Comparison of ENCODE assay signal across 32 cellular contexts in genomic region chr14:59199614-59200013, GRCh38. TPM values are rescaled to one million over a fixed set of nuclear protein-coding genes. Genes with fewer than 3 reads are reported as not detected.
DNase-seq lines count a peak whose midpoint lies in the region; ATAC-seq and TF ChIP-seq lines count a peak whose summit lies in the region.
"Had no signal": no experiment of that assay in that cellular context is flagged by ENCODE, and none has a peak within 500 bp of the region (broad histone marks: within the 10 kb centered on the region; RNA-seq: fewer than 3 reads in every experiment).

No MANE protein-coding gene starts in this region.

- H3K27ac Mint-ChIP-seq in natural killer cell: peak overlapping the region in 1 of 2 donors; percentile 64
- H3K27ac Mint-ChIP-seq: activated CD4-positive, alpha-beta T cell treated with anti-CD3 and anti-CD28 coated beads for 36 hours; activated CD8-positive, alpha-beta T cell treated with anti-CD3 and anti-CD28 coated beads, Interleukin-2, amount 10 ng/mL, durations not matched to agents 7 days and 5 days; activated naive CD4-positive, alpha-beta T cell treated with anti-CD3 and anti-CD28 coated beads, Interleukin-2, amount 50 U/mL, for 72 hours; activated T-helper 2 cell treated with anti-CD3 and anti-CD28 coated beads, Interferon-gamma antibody, Interleukin-2, Interleukin-4, amounts not matched to agents 10 μg/mL and 5 μg/mL and 100 μg/mL, durations not matched to agents 14 hours and 24 hours and 36 hours; T-helper 17 cell had no signal

- peaks cover 0 to 15% (median 0%) of the 10 kb centered on the region in 6 donors for H3K4me1 ChIP-seq in spleen

- WGBS in spleen, 5 donors: 43 to 94% (median 68%) methylated on average over 1 of the region's 1 CpG

- intact Hi-C loops in spleen (cut with DNase I; ENCODE audit: low total_unique reads): no loop called here
- intact Hi-C loops in natural killer cell (cut with micrococcal nuclease): no loop called here

- H3K9me3 Mint-ChIP-seq in natural killer cell: no peaks in the 10 kb centered on the region
- H3K9me3 Mint-ChIP-seq: activated naive CD4-positive, alpha-beta T cell treated with anti-CD3 and anti-CD28 coated beads, Interleukin-2, amount 50 U/mL, for 72 hours; activated T-helper 2 cell treated with anti-CD3 and anti-CD28 coated beads, Interferon-gamma antibody, Interleukin-2, Interleukin-4, amounts not matched to agents 10 μg/mL and 5 μg/mL and 100 μg/mL, durations not matched to agents 14 hours and 24 hours and 36 hours; naive thymus-derived CD8-positive, alpha-beta T cell had no signal

- TF ChIP-seq POLR2A in spleen (IDR thresholded peaks at IDR 0.05): no peak

- no peaks in the 10 kb centered on the region for H3K27me3 ChIP-seq in spleen (replicated peaks in 1 of 7)
- H3K27me3 ChIP-seq: BLaER1 treated with 17β-estradiol and CSF1 and Interleukin-3, amounts not matched to agents 10 nM and 100 nM; uterus had no signal

- H3K4me3 Mint-ChIP-seq in natural killer cell: no peak overlapping the region
- H3K4me3 Mint-ChIP-seq: activated CD4-positive, alpha-beta T cell treated with anti-CD3 and anti-CD28 coated beads for 36 hours; activated CD8-positive, alpha-beta T cell treated with anti-CD3 and anti-CD28 coated beads, Interleukin-2, amount 10 ng/mL, durations not matched to agents 7 days and 5 days; naive thymus-derived CD8-positive, alpha-beta T cell; T-helper 17 cell had no signal

- peak; percentile 17 for DNase-seq in LHCN-M2 (ENCODE audit: low read depth)
- peak; percentile 30 for DNase-seq in NCI-H446 treated with DMSO at 0.1 percent for 48 hours (lab: John Stamatoyannopoulos, UW)
- DNase-seq in coronary artery (ENCODE audit: low spot score): no peak
- no peak for DNase-seq in spleen
- DNase-seq in natural killer cell: no peak
- no peak for DNase-seq in dedifferentiated amniotic fluid mesenchymal stem cell (ENCODE audit: extremely low spot score)
- DNase-seq: activated CD4-positive, alpha-beta T cell treated with anti-CD3 and anti-CD28 coated beads for 36 hours; activated CD8-positive, alpha-beta T cell treated with anti-CD3 and anti-CD28 coated beads, Interleukin-2, amount 10 ng/mL, durations not matched to agents 7 days and 5 days; aorta; COR-L47; DMS79; GDM1; islet precursor cell; KBM-7; midbrain; MM.1S; naive thymus-derived CD8-positive, alpha-beta T cell; NCI-H1417 treated with DMSO at 0.1 percent for 48 hours; NCI-H2107; NCI-H526 treated with DMSO at 0.1 percent for 48 hours; small intestine; stimulated activated CD4-positive, alpha-beta T cell treated with anti-CD3 and anti-CD28 coated beads, Interleukin-2, amount 100 ng/mL, for 24 hours; substantia nigra; T-helper 17 cell; uterus had no signal

- H3K4me3 ChIP-seq in coronary artery (peak overlapping the region; percentile 4), spleen (no peak overlapping the region)
- H3K4me3 ChIP-seq: BLaER1 treated with 17β-estradiol and CSF1 and Interleukin-3, amounts not matched to agents 10 nM and 100 nM; HAP-1; uterus had no signal

- TF ChIP-seq CTCF in coronary artery (IDR thresholded peaks at IDR 0.05) (no peak), spleen (IDR thresholded peaks at IDR 0.05 in 8 of 11, conservative IDR thresholded peaks at IDR 0.05 in 3 of 11) (no peak), natural killer cell (IDR thresholded peaks at IDR 0.05) (no peak)

- no peaks in the 10 kb centered on the region for H3K36me3 Mint-ChIP-seq in natural killer cell
- H3K36me3 Mint-ChIP-seq: activated naive CD4-positive, alpha-beta T cell treated with anti-CD3 and anti-CD28 coated beads, Interleukin-2, amount 50 U/mL, for 72 hours had no signal

- H3K27me3 Mint-ChIP-seq in natural killer cell (ENCODE audit: low read depth in 2 of 2): no peaks in the 10 kb centered on the region
- H3K27me3 Mint-ChIP-seq: activated CD4-positive, alpha-beta T cell treated with anti-CD3 and anti-CD28 coated beads for 36 hours; naive thymus-derived CD8-positive, alpha-beta T cell; T-helper 17 cell had no signal

- peaks cover 21 to 22% of the 10 kb centered on the region in 2 donors for H3K4me1 Mint-ChIP-seq in natural killer cell

- H3K9me3 ChIP-seq in spleen: no peaks in the 10 kb centered on the region
- H3K9me3 ChIP-seq: HAP-1, uterus had no signal

- ATAC-seq in HG02970 (IDR thresholded peaks at IDR 0.05; ENCODE audit: low FRiP score, unreplicated experiment) (no peak), natural killer cell (no peak), GM19452 (IDR thresholded peaks at IDR 0.05; ENCODE audit: unreplicated experiment) (no peak)
- ATAC-seq: activated CD4-positive, alpha-beta T cell treated with anti-CD3 and anti-CD28 coated beads for 36 hours; activated CD8-positive, alpha-beta T cell treated with anti-CD3 and anti-CD28 coated beads, Interleukin-2, amount 10 ng/mL, durations not matched to agents 7 days and 5 days; activated naive CD4-positive, alpha-beta T cell treated with anti-CD3 and anti-CD28 coated beads, Interleukin-2, amount 50 U/mL, for 72 hours; naive thymus-derived CD8-positive, alpha-beta T cell; SK-N-SH treated with all-trans-retinoic acid at 6 μM for 48 hours; T-helper 17 cell had no signal

- H3K27ac ChIP-seq in coronary artery: peak overlapping the region; percentile 55 to 57
- peak overlapping the region in 5 of 8 donors; percentile 16 to 54 (median 46) for H3K27ac ChIP-seq in spleen
- H3K27ac ChIP-seq: BLaER1 treated with 17β-estradiol and CSF1 and Interleukin-3, amounts not matched to agents 10 nM and 100 nM had no signal

- no peaks in the 10 kb centered on the region for H3K36me3 ChIP-seq in spleen
- H3K36me3 ChIP-seq: BLaER1 treated with 17β-estradiol and CSF1 and Interleukin-3, amounts not matched to agents 10 nM and 100 nM; HAP-1; uterus had no signal

RNA-seq across cellular contexts. Expression of gene DAAM1, which starts 11.1 kb away (rescaled TPM):
- 5.6 and 6.5 TPM in 2 replicates for total RNA-seq in LHCN-M2 (2014; rRNA removed)
- 3.3 TPM for polyA plus RNA-seq in LHCN-M2 (2012)
- total RNA-seq in spleen: 10 to 100 TPM; 27.1 to 76.1 (median 37.5) TPM
- polyA plus RNA-seq in spleen: 10 to 100 TPM in 1 of 3 donors, 1 to 10 TPM in 2; 8.3 to 10.7 (median 9.7) TPM
- 10 to 100 TPM; 10.9 to 31.4 (median 12.6) TPM for total RNA-seq in natural killer cell

Comparison
In these comparisons a context has a peak if more than half of its experiments do, and no peak if none do; other contexts are left out.
1. DNase-seq: peak in LHCN-M2 (single experiment) and NCI-H446 treated with DMSO at 0.1 percent for 48 hours (single experiment); none in coronary artery (single experiment), spleen (single experiment), natural killer cell (single experiment) and dedifferentiated amniotic fluid mesenchymal stem cell (single experiment).